In genomic region chr2:130871843-130872242, GRCh38 we compare ENCODE assay signal across 16 cellular contexts.
"Had no signal": no experiment of that assay in that cellular context is flagged by ENCODE, and none has a peak within 500 bp of the region (broad histone marks: within the 10 kb centered on the region; RNA-seq: fewer than 3 reads in every experiment).

No MANE protein-coding gene starts in this region.

- H3K4me3 ChIP-seq: cardiac muscle cell, transverse colon had no signal

- DNase-seq: activated CD4-positive, CD25-positive, alpha-beta regulatory T cell treated with anti-CD3 and anti-CD28 coated beads, Interleukin-2, amount 50 U/mL, for 72 hours; activated CD8-positive, alpha-beta memory T cell treated with anti-CD3 and anti-CD28 coated beads for 24 hours; activated CD8-positive, alpha-beta memory T cell treated with anti-CD3 and anti-CD28 coated beads, Interleukin-2, amount 50 U/mL, for 48 hours; activated gamma-delta T cell treated with Interleukin-2 at 50 U/mL for 16 hours; activated naive CD8-positive, alpha-beta T cell treated with anti-CD3 and anti-CD28 coated beads for 36 hours; activated T-cell treated with anti-CD3 and anti-CD28 coated beads, Interleukin-2, amount 50 U/mL, for 72 hours; amniotic stem cell; left cardiac atrium; retina; stimulated activated CD4-positive, alpha-beta T cell treated with anti-CD3 and anti-CD28 coated beads, Interleukin-12 subunit alpha, Interleukin-12 subunit beta, amount 100 ng/mL, for 4 hours; stimulated activated CD4-positive, alpha-beta T cell treated with anti-CD3 and anti-CD28 coated beads, Interleukin-1b, Interleukin-23, amount 100 ng/mL, for 48 hours; stimulated activated CD8-positive, alpha-beta memory T cell treated with anti-CD3 and anti-CD28 coated beads, Interleukin-4, amount 100 ng/mL, for 48 hours; stimulated activated naive CD4-positive, alpha-beta T cell; transverse colon had no signal

- H3K27me3 Mint-ChIP-seq: activated naive CD8-positive, alpha-beta T cell treated with anti-CD3 and anti-CD28 coated beads for 36 hours had no signal

- H3K9me3 ChIP-seq: transverse colon had no signal

- H3K4me3 Mint-ChIP-seq: activated naive CD8-positive, alpha-beta T cell treated with anti-CD3 and anti-CD28 coated beads for 36 hours; activated T-cell treated with anti-CD3 and anti-CD28 coated beads, Interleukin-2, amount 50 U/mL, for 72 hours; natural killer cell treated with Interleukin-12 subunit alpha and Interleukin-12 subunit beta and Interleukin-15 and Interleukin-18, amount 100 ng/mL, for 72 hours had no signal

- H3K27ac Mint-ChIP-seq: activated naive CD8-positive, alpha-beta T cell treated with anti-CD3 and anti-CD28 coated beads for 36 hours; activated T-cell treated with anti-CD3 and anti-CD28 coated beads, Interleukin-2, amount 50 U/mL, for 72 hours; natural killer cell treated with Interleukin-12 subunit alpha and Interleukin-12 subunit beta and Interleukin-15 and Interleukin-18, amount 100 ng/mL, for 72 hours had no signal

- ATAC-seq: activated T-cell treated with anti-CD3 and anti-CD28 coated beads, Interleukin-2, amount 50 U/mL, for 72 hours; natural killer cell treated with Interleukin-12 subunit alpha and Interleukin-12 subunit beta and Interleukin-15 and Interleukin-18, amount 100 ng/mL, for 72 hours had no signal

- H3K27me3 ChIP-seq: cardiac muscle cell, transverse colon had no signal

- H3K36me3 ChIP-seq: cardiac muscle cell, transverse colon had no signal

- H3K27ac ChIP-seq: cardiac muscle cell, transverse colon had no signal

- H3K9me3 Mint-ChIP-seq: activated naive CD8-positive, alpha-beta T cell treated with anti-CD3 and anti-CD28 coated beads for 36 hours; activated T-cell treated with anti-CD3 and anti-CD28 coated beads, Interleukin-2, amount 50 U/mL, for 72 hours; natural killer cell treated with Interleukin-12 subunit alpha and Interleukin-12 subunit beta and Interleukin-15 and Interleukin-18, amount 100 ng/mL, for 72 hours had no signal
